ENCODE assay signal across 3 cellular contexts in genomic region chr10:10714327-10714726, GRCh38.
"Had no signal": no experiment of that assay in that cellular context is flagged by ENCODE, and none has a peak within 500 bp of the region (broad histone marks: within the 10 kb centered on the region; RNA-seq: fewer than 3 reads in every experiment).

No MANE protein-coding gene starts in this region.

- H3K4me3 ChIP-seq: GM12878 had no signal

- DNase-seq: GDM1, GF-D8 had no signal

- ATAC-seq: GM12878 had no signal
